In genomic region chr1:230609208-230609607, GRCh38 we compare ENCODE assay signal across 20 cellular contexts.
"Had no signal": no experiment of that assay in that cellular context is flagged by ENCODE, and none has a peak within 500 bp of the region (broad histone marks: within the 10 kb centered on the region; RNA-seq: fewer than 3 reads in every experiment).

No MANE protein-coding gene starts in this region.

- H3K4me1 Mint-ChIP-seq: activated CD8-positive, alpha-beta memory T cell treated with anti-CD3 and anti-CD28 coated beads, Interleukin-2, amount 10 ng/mL, durations not matched to agents 7 days and 5 days; activated naive CD4-positive, alpha-beta T cell treated with anti-CD3 and anti-CD28 coated beads, Interleukin-2, amount 50 U/mL, for 24 hours; central memory CD8-positive, alpha-beta T cell; naive thymus-derived CD8-positive, alpha-beta T cell had no signal

- H3K9me3 ChIP-seq: gastroesophageal sphincter, psoas muscle, sigmoid colon had no signal

- H3K27me3 ChIP-seq: sigmoid colon had no signal

- H3K4me1 ChIP-seq: gastroesophageal sphincter, psoas muscle, sigmoid colon had no signal

- H3K27me3 Mint-ChIP-seq: brain had no signal

- H3K36me3 ChIP-seq: gastroesophageal sphincter, sigmoid colon had no signal

- H3K9me3 Mint-ChIP-seq: activated naive CD4-positive, alpha-beta T cell treated with anti-CD3 and anti-CD28 coated beads, Interleukin-2, amount 50 U/mL, for 24 hours; activated T-cell treated with anti-CD3 and anti-CD28 coated beads, Interleukin-2, amount 50 U/mL, for 24 hours; brain; central memory CD8-positive, alpha-beta T cell; effector memory CD8-positive, alpha-beta T cell; naive thymus-derived CD8-positive, alpha-beta T cell; T-helper 2 cell treated with Interferon-gamma antibody and Interleukin-4, amounts not matched to agents 5 μg/mL and 100 μg/mL, for 36 hours had no signal

- H3K36me3 Mint-ChIP-seq: activated CD8-positive, alpha-beta memory T cell treated with anti-CD3 and anti-CD28 coated beads, Interleukin-2, amount 10 ng/mL, durations not matched to agents 7 days and 5 days; activated naive CD4-positive, alpha-beta T cell treated with anti-CD3 and anti-CD28 coated beads, Interleukin-2, amount 50 U/mL, for 24 hours; brain; naive thymus-derived CD8-positive, alpha-beta T cell had no signal

- H3K27ac Mint-ChIP-seq: activated CD8-positive, alpha-beta memory T cell treated with anti-CD3 and anti-CD28 coated beads, Interleukin-2, amount 10 ng/mL, durations not matched to agents 7 days and 5 days; activated naive CD4-positive, alpha-beta T cell treated with anti-CD3 and anti-CD28 coated beads, Interleukin-2, amount 50 U/mL, for 24 hours; activated T-cell treated with anti-CD3 and anti-CD28 coated beads, Interleukin-2, amount 50 U/mL, for 24 hours; brain; effector memory CD8-positive, alpha-beta T cell; naive thymus-derived CD8-positive, alpha-beta T cell; T-helper 2 cell treated with Interferon-gamma antibody and Interleukin-4, amounts not matched to agents 5 μg/mL and 100 μg/mL, for 36 hours had no signal

- H3K27ac ChIP-seq: epithelial cell of prostate, gastroesophageal sphincter, psoas muscle, sigmoid colon had no signal

- H3K4me3 ChIP-seq: gastroesophageal sphincter, psoas muscle, sigmoid colon had no signal

- DNase-seq: activated CD4-positive, alpha-beta T cell treated with anti-CD3 and anti-CD28 coated beads, Interleukin-2, amount 50 U/mL, for 48 hours; activated CD4-positive, CD25-positive, alpha-beta regulatory T cell treated with anti-CD3 and anti-CD28 coated beads, Interleukin-2, amount 50 U/mL, for 72 hours; activated CD8-positive, alpha-beta memory T cell treated with anti-CD3 and anti-CD28 coated beads, Interleukin-2, amount 10 ng/mL, durations not matched to agents 7 days and 5 days; activated effector memory CD4-positive, alpha-beta T cell treated with Interleukin-2 at 50 U/mL for 16 hours; activated T-cell treated with anti-CD3 and anti-CD28 coated beads, Interleukin-2, amount 50 U/mL, for 24 hours; amniotic stem cell; effector memory CD8-positive, alpha-beta T cell; kidney glomerular epithelial cell; naive thymus-derived CD8-positive, alpha-beta T cell; psoas muscle; sigmoid colon; stimulated activated CD4-positive, alpha-beta T cell treated with anti-CD3 and anti-CD28 coated beads, Interleukin-2, amount 100 ng/mL, for 24 hours; stimulated activated naive CD4-positive, alpha-beta T cell treated with Interleukin-2 at 50 U/mL for 16 hours; trophoblast cell had no signal

- ATAC-seq: activated CD8-positive, alpha-beta memory T cell treated with anti-CD3 and anti-CD28 coated beads, Interleukin-2, amount 10 ng/mL, durations not matched to agents 7 days and 5 days; effector memory CD8-positive, alpha-beta T cell; gastroesophageal sphincter; naive thymus-derived CD8-positive, alpha-beta T cell; psoas muscle had no signal

- H3K4me3 Mint-ChIP-seq: activated CD8-positive, alpha-beta memory T cell treated with anti-CD3 and anti-CD28 coated beads, Interleukin-2, amount 10 ng/mL, durations not matched to agents 7 days and 5 days; activated naive CD4-positive, alpha-beta T cell treated with anti-CD3 and anti-CD28 coated beads, Interleukin-2, amount 50 U/mL, for 24 hours; activated T-cell treated with anti-CD3 and anti-CD28 coated beads, Interleukin-2, amount 50 U/mL, for 24 hours; brain; central memory CD8-positive, alpha-beta T cell; effector memory CD8-positive, alpha-beta T cell; naive thymus-derived CD8-positive, alpha-beta T cell; T-helper 2 cell treated with Interferon-gamma antibody and Interleukin-4, amounts not matched to agents 5 μg/mL and 100 μg/mL, for 36 hours had no signal
